Comparison of ENCODE assay signal across 1 cellular context in the genomic region with DNA sequence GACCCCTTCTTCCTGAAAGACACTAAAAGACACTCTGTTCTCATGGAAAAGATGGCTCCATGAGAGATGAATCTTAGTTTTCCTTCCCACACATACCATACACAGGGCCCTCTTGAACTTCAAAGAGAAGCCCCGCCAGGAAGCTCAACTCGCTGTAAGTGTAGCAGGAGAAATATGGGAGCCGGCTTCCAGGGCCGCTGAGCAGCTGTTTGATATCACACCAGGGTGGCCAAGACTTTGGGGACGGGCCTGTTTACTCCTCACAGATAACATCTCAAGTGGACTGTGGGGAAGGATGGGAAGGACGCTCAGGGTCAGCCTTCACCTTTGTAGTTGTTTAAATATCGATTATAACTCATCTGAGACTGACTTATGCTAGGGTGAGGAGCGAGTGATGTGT.
A peak's percentile ranks its signal among the peaks of the same experiment; 100 is the strongest.
TF ChIP-seq lines count a peak whose summit lies in the region.

No MANE protein-coding gene starts in this region.

TF ChIP-seq in HEK293, 187 proteins besides CTCF, POLR2A, EP300 and RAD21 (continued from another document):
- TF ChIP-seq, protein P1, sequence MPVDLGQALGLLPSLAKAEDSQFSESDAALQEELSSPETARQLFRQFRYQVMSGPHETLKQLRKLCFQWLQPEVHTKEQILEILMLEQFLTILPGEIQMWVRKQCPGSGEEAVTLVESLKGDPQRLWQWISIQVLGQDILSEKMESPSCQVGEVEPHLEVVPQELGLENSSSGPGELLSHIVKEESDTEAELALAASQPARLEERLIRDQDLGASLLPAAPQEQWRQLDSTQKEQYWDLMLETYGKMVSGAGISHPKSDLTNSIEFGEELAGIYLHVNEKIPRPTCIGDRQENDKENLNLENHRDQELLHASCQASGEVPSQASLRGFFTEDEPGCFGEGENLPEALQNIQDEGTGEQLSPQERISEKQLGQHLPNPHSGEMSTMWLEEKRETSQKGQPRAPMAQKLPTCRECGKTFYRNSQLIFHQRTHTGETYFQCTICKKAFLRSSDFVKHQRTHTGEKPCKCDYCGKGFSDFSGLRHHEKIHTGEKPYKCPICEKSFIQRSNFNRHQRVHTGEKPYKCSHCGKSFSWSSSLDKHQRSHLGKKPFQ (tag by site-specific recombination; IDR thresholded peaks at IDR 0.05) = no peak
- TF ChIP-seq BCL11A (tag by site-specific recombination; IDR thresholded peaks at IDR 0.05; ENCODE audit: low read depth) (no peak), ZNF280C (tag by site-specific recombination; IDR thresholded peaks at IDR 0.05) (no peak), ZNF248 (tag by site-specific recombination; IDR thresholded peaks at IDR 0.05) (no peak), ZNF837 (tag by site-specific recombination; IDR thresholded peaks at IDR 0.05) (no peak), HOXA7 (CRISPR knock-in tag; IDR thresholded peaks at IDR 0.05; ENCODE audit: borderline replicate concordance) (no peak), ZNF830 (tag by site-specific recombination; IDR thresholded peaks at IDR 0.05; ENCODE audit: low read depth) (no peak), TCF7L2 (IDR thresholded peaks at IDR 0.05; ENCODE audit: borderline replicate concordance, low read depth, low read length) (peak; percentile 60; the same call in 1 of the 2 replicates)
- TF ChIP-seq, protein P2, sequence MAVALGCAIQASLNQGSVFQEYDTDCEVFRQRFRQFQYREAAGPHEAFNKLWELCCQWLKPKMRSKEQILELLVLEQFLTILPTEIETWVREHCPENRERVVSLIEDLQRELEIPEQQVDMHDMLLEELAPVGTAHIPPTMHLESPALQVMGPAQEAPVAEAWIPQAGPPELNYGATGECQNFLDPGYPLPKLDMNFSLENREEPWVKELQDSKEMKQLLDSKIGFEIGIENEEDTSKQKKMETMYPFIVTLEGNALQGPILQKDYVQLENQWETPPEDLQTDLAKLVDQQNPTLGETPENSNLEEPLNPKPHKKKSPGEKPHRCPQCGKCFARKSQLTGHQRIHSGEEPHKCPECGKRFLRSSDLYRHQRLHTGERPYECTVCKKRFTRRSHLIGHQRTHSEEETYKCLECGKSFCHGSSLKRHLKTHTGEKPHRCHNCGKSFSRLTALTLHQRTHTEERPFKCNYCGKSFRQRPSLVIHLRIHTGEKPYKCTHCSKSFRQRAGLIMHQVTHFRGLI (tag by site-specific recombination; IDR thresholded peaks at IDR 0.05) = 0 out of 2 replicates have a peak, but pooled peaks have one; percentile 15
